ENCODE assay signal across 30 cellular contexts in the genomic region with DNA sequence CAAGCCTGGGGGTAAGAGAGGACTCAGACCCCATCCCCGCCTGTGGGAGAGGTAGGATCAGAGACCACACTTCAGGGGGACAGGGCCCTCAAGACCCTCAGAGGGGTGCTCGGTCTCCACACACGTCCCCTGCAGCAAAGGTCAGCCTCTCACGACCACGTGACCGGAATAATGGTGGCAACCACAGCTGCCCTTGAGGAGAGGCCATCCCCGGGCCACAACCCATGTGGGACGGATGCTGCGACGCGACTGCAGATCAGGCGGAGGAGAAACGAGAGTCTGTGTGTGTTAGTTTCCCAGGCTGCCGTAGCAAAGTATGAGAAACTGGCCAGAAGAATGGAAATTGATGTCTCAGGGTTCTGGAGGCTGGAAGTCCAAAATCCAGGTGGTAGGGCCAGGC.
"Had no signal": no experiment of that assay in that cellular context is flagged by ENCODE, and none has a peak within 500 bp of the region (broad histone marks: within the 10 kb centered on the region; RNA-seq: fewer than 3 reads in every experiment).

No MANE protein-coding gene starts in this region.

- FAIRE-seq: islet of Langerhans, kidney had no signal

- H3K27me3 ChIP-seq: left lung, right atrium auricular region, stomach, testis, thyroid gland, transverse colon, upper lobe of left lung, vagina had no signal

- H3K9me3 ChIP-seq: left lung, lower lobe of right lung, mucosa of descending colon, right atrium auricular region, stomach, testis, thyroid gland, transverse colon, upper lobe of left lung, vagina had no signal

- H3K27me3 Mint-ChIP-seq: naive thymus-derived CD4-positive, alpha-beta T cell; stimulated activated naive B cell treated with anti-CD40 and anti-IgM and Interleukin-4, amounts not matched to agents 10 μg/mL and 1 μg/mL and 100 μg/mL, for 72 hours had no signal

- H3K4me1 ChIP-seq: lower lobe of right lung, parathyroid adenoma, thyroid gland, transverse colon, vagina had no signal

- DNase-seq: hypothalamus; immature natural killer cell; kidney; left colon; left lung; lower lobe of right lung; mammary epithelial cell; mesenchymal stem cell; mucosa of descending colon; naive thymus-derived CD4-positive, alpha-beta T cell; nucleus accumbens; stimulated activated CD4-positive, alpha-beta T cell treated with anti-CD3 and anti-CD28 coated beads, Interleukin-12 subunit alpha, Interleukin-12 subunit beta, amount 100 ng/mL, for 4 hours; stimulated activated CD4-positive, alpha-beta T cell treated with anti-CD3 and anti-CD28 coated beads, Interleukin-15, amount 100 ng/mL, for 24 hours; stimulated activated CD4-positive, alpha-beta T cell treated with anti-CD3 and anti-CD28 coated beads, Interleukin-2, amount 100 ng/mL, for 24 hours; stimulated activated CD4-positive, alpha-beta T cell treated with anti-CD3 and anti-CD28 coated beads, Interleukin-4, amount 100 ng/mL, for 1 hour; stimulated activated naive B cell treated with anti-CD40 and anti-IgM and Interleukin-4, amounts not matched to agents 10 μg/mL and 1 μg/mL and 100 μg/mL, for 72 hours; stimulated activated naive CD8-positive, alpha-beta T cell treated with anti-CD3 and anti-CD28 coated beads, Interleukin-15, Interleukin-2, amounts not matched to agents 100 U/mL and 50 U/mL, for 24 hours; stomach; testis; thyroid gland; transverse colon; upper lobe of left lung had no signal

- ATAC-seq: left colon; left lung; lower lobe of right lung; mucosa of descending colon; naive thymus-derived CD4-positive, alpha-beta T cell; sciatic nerve; stimulated activated naive B cell treated with anti-CD40 and anti-IgM and Interleukin-4, amounts not matched to agents 10 μg/mL and 1 μg/mL and 100 μg/mL, for 72 hours; stimulated activated naive CD8-positive, alpha-beta T cell treated with anti-CD3 and anti-CD28 coated beads, Interleukin-15, Interleukin-2, amounts not matched to agents 100 U/mL and 50 U/mL, for 24 hours had no signal

- H3K9me3 Mint-ChIP-seq: immature natural killer cell; naive thymus-derived CD4-positive, alpha-beta T cell; nephron; neural crest cell; stimulated activated naive B cell treated with anti-CD40 and anti-IgM and Interleukin-4, amounts not matched to agents 10 μg/mL and 1 μg/mL and 100 μg/mL, for 72 hours had no signal

- H3K27ac ChIP-seq: left lung, lower lobe of right lung, parathyroid adenoma, right atrium auricular region, skin epidermis, stomach, testis, thyroid gland, transverse colon, upper lobe of left lung, vagina had no signal

- H3K4me3 Mint-ChIP-seq: immature natural killer cell; nephron; stimulated activated naive B cell treated with anti-CD40 and anti-IgM and Interleukin-4, amounts not matched to agents 10 μg/mL and 1 μg/mL and 100 μg/mL, for 72 hours had no signal

- H3K4me3 ChIP-seq: left lung, lower lobe of right lung, mucosa of descending colon, right atrium auricular region, skin epidermis, stomach, testis, thyroid gland, transverse colon, upper lobe of left lung, vagina had no signal
